27 cellular contexts compared by ENCODE assay signal in the genomic region with DNA sequence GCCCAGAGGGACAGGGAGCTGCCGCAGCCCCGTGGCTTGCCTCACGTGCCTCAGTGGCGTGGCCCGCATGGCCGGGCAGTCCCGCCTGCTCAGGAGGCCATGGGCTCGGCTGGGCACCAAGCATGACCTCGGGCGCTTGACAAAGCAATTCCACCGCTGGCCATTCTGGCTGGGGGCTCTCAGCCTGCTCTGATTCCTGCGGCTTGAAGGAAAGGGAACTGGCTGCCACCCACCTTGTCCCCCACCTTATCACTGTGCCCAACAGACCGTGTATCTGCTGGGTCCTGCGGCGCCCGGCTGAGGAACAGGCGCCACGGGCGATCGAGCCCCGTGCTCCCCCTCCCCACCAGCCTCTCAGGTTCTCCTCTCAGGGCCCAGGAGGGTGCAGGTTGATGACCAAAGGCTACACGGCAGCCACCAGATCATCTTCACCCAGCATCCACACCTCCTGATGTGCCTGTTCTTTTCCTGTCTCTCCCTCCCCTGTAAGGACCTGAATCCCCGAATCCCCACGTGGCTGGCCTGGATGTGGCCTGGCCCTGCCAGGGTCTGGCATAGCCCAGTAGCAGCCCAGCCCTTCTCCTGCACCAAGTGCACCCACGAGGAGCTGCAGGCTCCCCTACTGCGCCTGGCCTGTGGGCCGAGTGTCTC. TPM values are rescaled to one million over a fixed set of nuclear protein-coding genes. Genes with fewer than 3 reads are reported as not detected.
DNase-seq lines count a peak whose midpoint lies in the region; ATAC-seq, FAIRE-seq and TF ChIP-seq lines count a peak whose summit lies in the region.
"Had no signal": no experiment of that assay in that cellular context is flagged by ENCODE, and none has a peak within 500 bp of the region (broad histone marks: within the 10 kb centered on the region; RNA-seq: fewer than 3 reads in every experiment).

No MANE protein-coding gene starts in this region.

- H3K9me3 ChIP-seq in BLaER1 treated with 17β-estradiol and CSF1 and Interleukin-3, amounts not matched to agents 10 nM and 100 nM (replicated peaks in 1 of 11): no peaks in the 10 kb centered on the region
- no peaks in the 10 kb centered on the region for H3K9me3 ChIP-seq in astrocyte (ENCODE audit: insufficient read depth, low read depth, low read length)
- no peaks in the 10 kb centered on the region for H3K9me3 ChIP-seq in mesenchymal stem cell (ENCODE audit: control insufficient read depth, low read length)
- no peaks in the 10 kb centered on the region for H3K9me3 ChIP-seq in subcutaneous abdominal adipose tissue (ENCODE audit: control insufficient read depth in 5 of 5, low read length in 5 of 5)
- H3K9me3 ChIP-seq: stomach had no signal

- H2AFZ ChIP-seq in astrocyte (ENCODE audit: low read depth, low read length): no peak overlapping the region
- no peak overlapping the region for H2AFZ ChIP-seq in mesenchymal stem cell (ENCODE audit: low read depth, low read length)
- H2AFZ ChIP-seq: parathyroid adenoma had no signal

- 94% methylated on average over 27 of the region's 27 CpGs for WGBS in mesenchymal stem cell

- H3K4me2 ChIP-seq in BLaER1 treated with 17β-estradiol and CSF1 and Interleukin-3, amounts not matched to agents 10 nM and 100 nM: peak overlapping the region; percentile 80 to 100 (median 96)
- H3K4me2 ChIP-seq in astrocyte (ENCODE audit: low read length): no peak overlapping the region
- H3K4me2 ChIP-seq in mesenchymal stem cell (ENCODE audit: low read length, poor library complexity, severe bottlenecking): no peak overlapping the region

- H3K79me1 ChIP-seq in mesenchymal stem cell (replicated peaks; ENCODE audit: low read length, poor library complexity, severe bottlenecking): peaks cover 19% of the 10 kb centered on the region

- H3K27me3 Mint-ChIP-seq in astrocyte (ENCODE audit: low read depth, unreplicated experiment): no peaks in the 10 kb centered on the region
- peaks cover 7 to 13% of the 10 kb centered on the region in 2 donors for H3K27me3 Mint-ChIP-seq in stimulated activated naive B cell treated with anti-CD40 and anti-IgM and Interleukin-4, amounts not matched to agents 10 μg/mL and 1 μg/mL and 100 μg/mL, for 72 hours
- H3K27me3 Mint-ChIP-seq: activated naive CD4-positive, alpha-beta T cell treated with anti-CD3 and anti-CD28 coated beads, Interleukin-2, amount 10 ng/mL, durations not matched to agents 7 days and 5 days; natural killer cell treated with Interleukin-12 subunit alpha and Interleukin-12 subunit beta and Interleukin-15 and Interleukin-18, amount 100 ng/mL, for 72 hours had no signal

- no peak for ATAC-seq in left colon
- ATAC-seq in stimulated activated naive B cell treated with anti-CD40 and anti-IgM and Interleukin-4, amounts not matched to agents 10 μg/mL and 1 μg/mL and 100 μg/mL, for 72 hours (replicated peaks): no peak
- ATAC-seq: left lobe of liver had no signal

- H2BK120ac ChIP-seq in mesenchymal stem cell (ENCODE audit: low read depth, low read length): no peak overlapping the region

- peaks cover 0 to 8% (median 0%) of the 10 kb centered on the region in 11 experiments; a peak in 1 of 22 replicates for H3K36me3 ChIP-seq in BLaER1 treated with 17β-estradiol and CSF1 and Interleukin-3, amounts not matched to agents 10 nM and 100 nM
- H3K36me3 ChIP-seq in astrocyte (ENCODE audit: insufficient read depth, low read length): no peaks in the 10 kb centered on the region
- peaks cover 3 to 22% of the 10 kb centered on the region in 2 experiments for H3K36me3 ChIP-seq in mesenchymal stem cell (ENCODE audit: control insufficient read depth in 1 of 2, insufficient read depth in 2 of 2, low read depth in 1 of 2, low read length in 2 of 2)
- H3K36me3 ChIP-seq in subcutaneous abdominal adipose tissue (ENCODE audit: control insufficient read depth in 5 of 5, insufficient read depth in 5 of 5, low read length in 5 of 5): no peaks in the 10 kb centered on the region
- H3K36me3 ChIP-seq: stomach had no signal

- TF ChIP-seq CTCF in astrocyte (IDR thresholded peaks at IDR 0.05; ENCODE audit: insufficient read depth, low read depth, low read length): no peak

- peak overlapping the region in 1 of 2 experiments; percentile 17 for H2BK12ac ChIP-seq in mesenchymal stem cell (ENCODE audit: low read length in 2 of 2)

- peaks cover 100% of the 10 kb centered on the region in 10 experiments for H3K4me1 ChIP-seq in BLaER1 treated with 17β-estradiol and CSF1 and Interleukin-3, amounts not matched to agents 10 nM and 100 nM
- H3K4me1 ChIP-seq in astrocyte (ENCODE audit: insufficient read depth, low read length) (peaks cover 27% of the 10 kb centered on the region), mesenchymal stem cell (ENCODE audit: control insufficient read depth, insufficient read depth, low read depth, low read length) (peaks cover 43% of the 10 kb centered on the region), subcutaneous abdominal adipose tissue (ENCODE audit: control insufficient read depth in 5 of 5, insufficient read depth in 5 of 5, low read length in 5 of 5) (peaks cover 14 to 92% (median 77%) of the 10 kb centered on the region in 5 donors)
- H3K4me1 ChIP-seq: parathyroid adenoma had no signal

- intact Hi-C loops in left colon (cut with DNase I, micrococcal nuclease): no loop called here

- H3K27ac Mint-ChIP-seq in astrocyte (ENCODE audit: unreplicated experiment): peak overlapping the region; percentile 53
- H3K27ac Mint-ChIP-seq in stimulated activated naive B cell treated with anti-CD40 and anti-IgM and Interleukin-4, amounts not matched to agents 10 μg/mL and 1 μg/mL and 100 μg/mL, for 72 hours: no peak overlapping the region
- H3K27ac Mint-ChIP-seq: activated naive CD4-positive, alpha-beta T cell treated with anti-CD3 and anti-CD28 coated beads, Interleukin-2, amount 10 ng/mL, durations not matched to agents 7 days and 5 days; natural killer cell treated with Interleukin-12 subunit alpha and Interleukin-12 subunit beta and Interleukin-15 and Interleukin-18, amount 100 ng/mL, for 72 hours; T-helper 2 cell treated with Interferon-gamma antibody and Interleukin-4, amounts not matched to agents 5 μg/mL and 100 μg/mL, for 36 hours had no signal

- peaks cover 95% of the 10 kb centered on the region for H3K79me2 ChIP-seq in astrocyte (ENCODE audit: insufficient read depth, low read length)

- no peak overlapping the region for H4K8ac ChIP-seq in mesenchymal stem cell (ENCODE audit: low read length)

- no peak overlapping the region for H2AK5ac ChIP-seq in mesenchymal stem cell (ENCODE audit: low read length, severe bottlenecking)

- DNase-seq in astrocyte (ENCODE audit: low read depth): no peak
- no peak for DNase-seq in mesenchymal stem cell
- DNase-seq in D341Med (ENCODE audit: low spot score): no peak
- DNase-seq in left colon: no peak
- no peak for DNase-seq in Ammon's horn (ENCODE audit: low spot score)
- DNase-seq in stimulated activated naive B cell treated with anti-CD40 and anti-IgM and Interleukin-4, amounts not matched to agents 10 μg/mL and 1 μg/mL and 100 μg/mL, for 72 hours: no peak
- DNase-seq: ACHN; activated CD4-positive, alpha-beta T cell treated with anti-CD3 and anti-CD28 coated beads for 4 hours; activated naive CD4-positive, alpha-beta T cell treated with anti-CD3 and anti-CD28 coated beads, Interleukin-2, amount 10 ng/mL, durations not matched to agents 7 days and 5 days; amniotic stem cell; Calu3; caudate nucleus; midbrain; NCI-H1105; NCI-H2029 treated with DMSO at 0.1 percent for 48 hours; NCI-H2227 treated with DMSO at 0.1 percent for 48 hours; stomach had no signal

- peak overlapping the region in 9 of 11 experiments; percentile 11 to 59 (median 34); a peak in 14 of 22 replicates for H3K27ac ChIP-seq in BLaER1 treated with 17β-estradiol and CSF1 and Interleukin-3, amounts not matched to agents 10 nM and 100 nM
- no peak overlapping the region for H3K27ac ChIP-seq in astrocyte (ENCODE audit: low read depth, low read length)
- no peak overlapping the region for H3K27ac ChIP-seq in mesenchymal stem cell (ENCODE audit: low read length, poor library complexity, severe bottlenecking)
- H3K27ac ChIP-seq in subcutaneous abdominal adipose tissue (ENCODE audit: low read depth, low read length): peak overlapping the region; percentile 9
- H3K27ac ChIP-seq: C4-2B, HL-60, parathyroid adenoma, SK-N-MC had no signal

- peak overlapping the region in 10 of 11 experiments; percentile 14 to 60 (median 38); a peak in 14 of 22 replicates for H3K9ac ChIP-seq in BLaER1 treated with 17β-estradiol and CSF1 and Interleukin-3, amounts not matched to agents 10 nM and 100 nM
- no peak overlapping the region for H3K9ac ChIP-seq in astrocyte (ENCODE audit: low read length)
- H3K9ac ChIP-seq in mesenchymal stem cell (ENCODE audit: low read length): no peak overlapping the region
- H3K9ac ChIP-seq in subcutaneous abdominal adipose tissue (ENCODE audit: low read length in 5 of 5): peak overlapping the region in 1 of 5 donors; percentile 33
- H3K9ac ChIP-seq: parathyroid adenoma had no signal

- peak overlapping the region in 1 of 2 experiments; percentile 29 for H3K14ac ChIP-seq in mesenchymal stem cell (ENCODE audit: low read length in 2 of 2)

- no peak overlapping the region for H2BK15ac ChIP-seq in mesenchymal stem cell (ENCODE audit: low read depth, poor library complexity, severe bottlenecking)

- H3K4me3 Mint-ChIP-seq in astrocyte (ENCODE audit: unreplicated experiment): peak overlapping the region; percentile 40
- H3K4me3 Mint-ChIP-seq in stimulated activated naive B cell treated with anti-CD40 and anti-IgM and Interleukin-4, amounts not matched to agents 10 μg/mL and 1 μg/mL and 100 μg/mL, for 72 hours: no peak overlapping the region
- H3K4me3 Mint-ChIP-seq: activated naive CD4-positive, alpha-beta T cell treated with anti-CD3 and anti-CD28 coated beads, Interleukin-2, amount 10 ng/mL, durations not matched to agents 7 days and 5 days; natural killer cell treated with Interleukin-12 subunit alpha and Interleukin-12 subunit beta and Interleukin-15 and Interleukin-18, amount 100 ng/mL, for 72 hours; T-helper 2 cell treated with Interferon-gamma antibody and Interleukin-4, amounts not matched to agents 5 μg/mL and 100 μg/mL, for 36 hours had no signal

- H3K4me1 Mint-ChIP-seq in astrocyte (ENCODE audit: low read depth, unreplicated experiment): peaks cover 40% of the 10 kb centered on the region
- peaks cover 15 to 24% of the 10 kb centered on the region in 2 donors for H3K4me1 Mint-ChIP-seq in stimulated activated naive B cell treated with anti-CD40 and anti-IgM and Interleukin-4, amounts not matched to agents 10 μg/mL and 1 μg/mL and 100 μg/mL, for 72 hours
- H3K4me1 Mint-ChIP-seq: activated naive CD4-positive, alpha-beta T cell treated with anti-CD3 and anti-CD28 coated beads, Interleukin-2, amount 10 ng/mL, durations not matched to agents 7 days and 5 days had no signal

- H3K23ac ChIP-seq in mesenchymal stem cell (ENCODE audit: low read length in 2 of 2): no peak overlapping the region

- H3K18ac ChIP-seq in mesenchymal stem cell (ENCODE audit: low read depth in 1 of 2, low read length in 2 of 2): peak overlapping the region in 1 of 2 experiments; percentile 32

- peaks cover 79 to 100% (median 100%) of the 10 kb centered on the region in 11 experiments for H4K20me1 ChIP-seq in BLaER1 treated with 17β-estradiol and CSF1 and Interleukin-3, amounts not matched to agents 10 nM and 100 nM
- H4K20me1 ChIP-seq in astrocyte (ENCODE audit: insufficient read depth, low read length): peaks cover 90% of the 10 kb centered on the region

- no peaks in the 10 kb centered on the region for H3K9me3 Mint-ChIP-seq in astrocyte (ENCODE audit: unreplicated experiment)
- H3K9me3 Mint-ChIP-seq in stimulated activated naive B cell treated with anti-CD40 and anti-IgM and Interleukin-4, amounts not matched to agents 10 μg/mL and 1 μg/mL and 100 μg/mL, for 72 hours: no peaks in the 10 kb centered on the region
- H3K9me3 Mint-ChIP-seq: activated naive CD4-positive, alpha-beta T cell treated with anti-CD3 and anti-CD28 coated beads, Interleukin-2, amount 10 ng/mL, durations not matched to agents 7 days and 5 days; natural killer cell treated with Interleukin-12 subunit alpha and Interleukin-12 subunit beta and Interleukin-15 and Interleukin-18, amount 100 ng/mL, for 72 hours; T-helper 2 cell treated with Interferon-gamma antibody and Interleukin-4, amounts not matched to agents 5 μg/mL and 100 μg/mL, for 36 hours had no signal

- peak overlapping the region; percentile 41 for H4K91ac ChIP-seq in mesenchymal stem cell (ENCODE audit: low read length)

- H2BK5ac ChIP-seq in mesenchymal stem cell (ENCODE audit: low read depth, low read length, poor library complexity, severe bottlenecking): no peak overlapping the region

- peak overlapping the region in 9 of 10 experiments; percentile 3 to 50 (median 22); a peak in 13 of 20 replicates for H3K4me3 ChIP-seq in BLaER1 treated with 17β-estradiol and CSF1 and Interleukin-3, amounts not matched to agents 10 nM and 100 nM
- H3K4me3 ChIP-seq in astrocyte (ENCODE audit: insufficient read depth, low read depth, low read length) (no peak overlapping the region), mesenchymal stem cell (ENCODE audit: insufficient read depth in 1 of 2, low read depth in 1 of 2, low read length in 2 of 2) (peak overlapping the region in 1 of 2 experiments; percentile 3), subcutaneous abdominal adipose tissue (ENCODE audit: low read depth in 1 of 5, low read length in 5 of 5) (no peak overlapping the region)
- H3K4me3 ChIP-seq: SK-N-MC, stomach had no signal

- H3K4ac ChIP-seq in mesenchymal stem cell (ENCODE audit: low read depth in 1 of 2, low read length in 2 of 2): no peak overlapping the region

- no peak for FAIRE-seq in astrocyte (lab: Jason Lieb, UNC)
- FAIRE-seq: GM12892 had no signal

- H3K27me3 ChIP-seq in BLaER1 treated with 17β-estradiol and CSF1 and Interleukin-3, amounts not matched to agents 10 nM and 100 nM: no peaks in the 10 kb centered on the region; a peak in 1 of 22 replicates
- H3K27me3 ChIP-seq in astrocyte (ENCODE audit: insufficient read depth, low read length) (no peaks in the 10 kb centered on the region), mesenchymal stem cell (ENCODE audit: control insufficient read depth in 1 of 2, insufficient read depth in 1 of 2, low read length in 2 of 2) (no peaks in the 10 kb centered on the region), subcutaneous abdominal adipose tissue (ENCODE audit: control insufficient read depth in 5 of 5, insufficient read depth in 4 of 5, low read length in 5 of 5) (no peaks in the 10 kb centered on the region)
- H3K27me3 ChIP-seq: stomach had no signal

- peaks cover 2% of the 10 kb centered on the region for H3K36me3 Mint-ChIP-seq in astrocyte (ENCODE audit: low read depth, unreplicated experiment)
- H3K36me3 Mint-ChIP-seq in stimulated activated naive B cell treated with anti-CD40 and anti-IgM and Interleukin-4, amounts not matched to agents 10 μg/mL and 1 μg/mL and 100 μg/mL, for 72 hours: no peaks in the 10 kb centered on the region
- H3K36me3 Mint-ChIP-seq: activated naive CD4-positive, alpha-beta T cell treated with anti-CD3 and anti-CD28 coated beads, Interleukin-2, amount 10 ng/mL, durations not matched to agents 7 days and 5 days; natural killer cell treated with Interleukin-12 subunit alpha and Interleukin-12 subunit beta and Interleukin-15 and Interleukin-18, amount 100 ng/mL, for 72 hours had no signal

RNA-seq across cellular contexts. Expression of a gene that starts 20.6 kb away (rescaled TPM):
- total RNA-seq in astrocyte (116 and 117 TPM in 2 replicates), left colon (100 to 1,000 TPM; 163 to 192 TPM)
- 42.1 TPM for polyA plus RNA-seq in mesenchymal stem cell (2013, experiment 1 of 2)
- 39.2 TPM for polyA plus RNA-seq in mesenchymal stem cell (2013, experiment 2 of 2)

Comparison
In these comparisons a context has a peak if more than half of its experiments do, and no peak if none do; other contexts are left out.
1. H3K27ac ChIP-seq: peak in BLaER1 treated with 17β-estradiol and CSF1 and Interleukin-3, amounts not matched to agents 10 nM and 100 nM (9 of 11) and subcutaneous abdominal adipose tissue (single experiment); none in astrocyte (single experiment) and mesenchymal stem cell (single experiment).
2. H3K4me2 ChIP-seq: peak in BLaER1 treated with 17β-estradiol and CSF1 and Interleukin-3, amounts not matched to agents 10 nM and 100 nM (11 of 11); none in astrocyte (single experiment) and mesenchymal stem cell (single experiment).
3. H3K4me3 ChIP-seq: peak in BLaER1 treated with 17β-estradiol and CSF1 and Interleukin-3, amounts not matched to agents 10 nM and 100 nM (9 of 10); none in astrocyte (single experiment) and subcutaneous abdominal adipose tissue (0 of 5).
4. H3K9ac ChIP-seq: peak in BLaER1 treated with 17β-estradiol and CSF1 and Interleukin-3, amounts not matched to agents 10 nM and 100 nM (10 of 11); none in astrocyte (single experiment) and mesenchymal stem cell (single experiment).